In genomic region chr5:76585783-76586217, GRCh38 we compare ENCODE assay signal across 1 cellular context.
A peak's percentile ranks its signal among the peaks of the same experiment; 100 is the strongest.
TF ChIP-seq lines count a peak whose summit lies in the region.

No MANE protein-coding gene starts in this region.

TF ChIP-seq in HEK293, 187 proteins besides CTCF, POLR2A, EP300 and RAD21 (continued from another document and continues in another):
- peak; percentile 67 for TF ChIP-seq ZNF18 (tag by site-specific recombination; IDR thresholded peaks at IDR 0.05)
- no peak for TF ChIP-seq ELK4 (IDR thresholded peaks at IDR 0.05; ENCODE audit: borderline replicate concordance, low read depth, low read length)
- no peak; the same call in 1 of the 2 replicates for TF ChIP-seq SP3 (tag by site-specific recombination; IDR thresholded peaks at IDR 0.05)
- peak; percentile 71 for TF ChIP-seq INSM2 (tag by site-specific recombination; IDR thresholded peaks at IDR 0.05)
- TF ChIP-seq ZNF132 (tag by site-specific recombination; IDR thresholded peaks at IDR 0.05; ENCODE audit: borderline replicate concordance), result no peak
- TF ChIP-seq PRDM2 (tag by site-specific recombination; IDR thresholded peaks at IDR 0.05; ENCODE audit: borderline replicate concordance), result no peak
- TF ChIP-seq ZNF341 (tag by site-specific recombination; IDR thresholded peaks at IDR 0.05; ENCODE audit: low read depth), result peak; percentile 78
- no peak; the same call in 1 of the 2 replicates for TF ChIP-seq HOXD13 (CRISPR knock-in tag; IDR thresholded peaks at IDR 0.05; ENCODE audit: borderline replicate concordance)
- no peak for TF ChIP-seq ZNF692 (tag by site-specific recombination; IDR thresholded peaks at IDR 0.05)
- TF ChIP-seq ZNF621 (tag by site-specific recombination; IDR thresholded peaks at IDR 0.05), result no peak
- no peak; the same call in none of the 2 replicates for TF ChIP-seq PRDM4 (tag by site-specific recombination; IDR thresholded peaks at IDR 0.05)
- TF ChIP-seq ZNF837 (tag by site-specific recombination; IDR thresholded peaks at IDR 0.05), result no peak
- TF ChIP-seq ZBTB1 (tag by site-specific recombination; IDR thresholded peaks at IDR 0.05), result no peak
- TF ChIP-seq HOXC10 (CRISPR knock-in tag; IDR thresholded peaks at IDR 0.05), result no peak
- peak; percentile 65; the same call in 1 of the 2 replicates for TF ChIP-seq ZNF610 (tag by site-specific recombination; IDR thresholded peaks at IDR 0.05; ENCODE audit: borderline replicate concordance)
- TF ChIP-seq ZSCAN30 (tag by site-specific recombination; IDR thresholded peaks at IDR 0.05), result 0 out of 2 replicates have a peak, but pooled peaks have one; percentile 58
- no peak for TF ChIP-seq GFI1B (tag by site-specific recombination; IDR thresholded peaks at IDR 0.05)
- TF ChIP-seq ZBTB21 (tag by site-specific recombination; IDR thresholded peaks at IDR 0.05), result no peak
- no peak for TF ChIP-seq ZBTB7A (tag by site-specific recombination; IDR thresholded peaks at IDR 0.05; ENCODE audit: low read depth)
- no peak for TF ChIP-seq AEBP2 (tag by site-specific recombination; IDR thresholded peaks at IDR 0.05; ENCODE audit: borderline replicate concordance)
- no peak; the same call in 1 of the 2 replicates for TF ChIP-seq ZFHX2 (tag by site-specific recombination; conservative IDR thresholded peaks at IDR 0.05)
- no peak for TF ChIP-seq ZNF350 (tag by site-specific recombination; IDR thresholded peaks at IDR 0.05)
- TF ChIP-seq ZNF658 (tag by site-specific recombination; IDR thresholded peaks at IDR 0.05), result no peak
- peak; percentile 97 for TF ChIP-seq BCL11B (tag by site-specific recombination; IDR thresholded peaks at IDR 0.05; ENCODE audit: low read depth)
- peak; percentile 51 for TF ChIP-seq ZNF629 (tag by site-specific recombination; IDR thresholded peaks at IDR 0.05)
- peak; percentile 85 for TF ChIP-seq BCL6B (tag by site-specific recombination; IDR thresholded peaks at IDR 0.05)
- TF ChIP-seq YY2 (tag by site-specific recombination; IDR thresholded peaks at IDR 0.05), result no peak
- no peak for TF ChIP-seq ZNF148 (tag by site-specific recombination; IDR thresholded peaks at IDR 0.05; ENCODE audit: borderline replicate concordance)
- TF ChIP-seq ZNF138 (tag by site-specific recombination; IDR thresholded peaks at IDR 0.05; ENCODE audit: borderline replicate concordance), result no peak
- no peak for TF ChIP-seq MYNN (tag by site-specific recombination; IDR thresholded peaks at IDR 0.05; ENCODE audit: borderline replicate concordance)
- no peak for TF ChIP-seq ZNF792 (tag by site-specific recombination; IDR thresholded peaks at IDR 0.05)
- TF ChIP-seq ZNF133 (tag by site-specific recombination; IDR thresholded peaks at IDR 0.05), result no peak
- no peak for TF ChIP-seq ZNF514 (tag by site-specific recombination; IDR thresholded peaks at IDR 0.05)
- TF ChIP-seq ZNF274 (IDR thresholded peaks at IDR 0.05; ENCODE audit: low read length), result no peak
- no peak for TF ChIP-seq ZNF274 (tag by site-specific recombination; IDR thresholded peaks at IDR 0.05; ENCODE audit: borderline replicate concordance)
- no peak for TF ChIP-seq ZNF791 (tag by site-specific recombination; IDR thresholded peaks at IDR 0.05)
- no peak for TF ChIP-seq ZNF660 (tag by site-specific recombination; IDR thresholded peaks at IDR 0.05)
- TF ChIP-seq KLF16 (tag by site-specific recombination; IDR thresholded peaks at IDR 0.05), result no peak
- TF ChIP-seq ZNF596 (tag by site-specific recombination; IDR thresholded peaks at IDR 0.05), result peak; percentile 73
- no peak for TF ChIP-seq ZNF747 (tag by site-specific recombination; IDR thresholded peaks at IDR 0.05)
